In the genomic region with DNA sequence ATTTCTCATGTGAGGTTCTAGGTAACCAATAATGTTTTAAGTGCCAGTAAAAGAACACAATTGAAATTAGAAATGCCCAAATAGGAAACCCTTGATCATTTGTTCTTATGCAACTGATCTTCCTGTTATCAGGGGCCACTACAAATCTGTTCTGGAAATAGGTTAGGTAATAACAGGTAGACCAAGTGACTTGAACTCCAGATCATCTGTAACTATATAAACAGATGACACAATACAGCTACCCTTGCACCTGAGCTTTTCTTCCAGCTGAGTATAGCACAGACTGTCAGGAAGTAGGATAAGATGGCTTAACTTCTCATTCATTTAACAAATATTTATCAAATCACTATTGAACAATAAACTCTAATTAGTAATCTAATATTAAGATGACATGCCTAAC, we compare ENCODE assay signal across 1 cellular context.
TF ChIP-seq lines count a peak whose summit lies in the region.

No MANE protein-coding gene starts in this region.

TF ChIP-seq in HepG2, 621 proteins besides CTCF, POLR2A, EP300 and RAD21 (continued from another document and continues in another):
- TF ChIP-seq, protein P1, sequence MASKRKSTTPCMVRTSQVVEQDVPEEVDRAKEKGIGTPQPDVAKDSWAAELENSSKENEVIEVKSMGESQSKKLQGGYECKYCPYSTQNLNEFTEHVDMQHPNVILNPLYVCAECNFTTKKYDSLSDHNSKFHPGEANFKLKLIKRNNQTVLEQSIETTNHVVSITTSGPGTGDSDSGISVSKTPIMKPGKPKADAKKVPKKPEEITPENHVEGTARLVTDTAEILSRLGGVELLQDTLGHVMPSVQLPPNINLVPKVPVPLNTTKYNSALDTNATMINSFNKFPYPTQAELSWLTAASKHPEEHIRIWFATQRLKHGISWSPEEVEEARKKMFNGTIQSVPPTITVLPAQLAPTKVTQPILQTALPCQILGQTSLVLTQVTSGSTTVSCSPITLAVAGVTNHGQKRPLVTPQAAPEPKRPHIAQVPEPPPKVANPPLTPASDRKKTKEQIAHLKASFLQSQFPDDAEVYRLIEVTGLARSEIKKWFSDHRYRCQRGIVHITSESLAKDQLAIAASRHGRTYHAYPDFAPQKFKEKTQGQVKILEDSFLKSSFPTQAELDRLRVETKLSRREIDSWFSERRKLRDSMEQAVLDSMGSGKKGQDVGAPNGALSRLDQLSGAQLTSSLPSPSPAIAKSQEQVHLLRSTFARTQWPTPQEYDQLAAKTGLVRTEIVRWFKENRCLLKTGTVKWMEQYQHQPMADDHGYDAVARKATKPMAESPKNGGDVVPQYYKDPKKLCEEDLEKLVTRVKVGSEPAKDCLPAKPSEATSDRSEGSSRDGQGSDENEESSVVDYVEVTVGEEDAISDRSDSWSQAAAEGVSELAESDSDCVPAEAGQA (IDR thresholded peaks at IDR 0.05; ENCODE audit: low read depth): no peak
- TF ChIP-seq, protein P1 (CRISPR knock-in tag; IDR thresholded peaks at IDR 0.05; ENCODE audit: borderline replicate concordance): no peak
- TF ChIP-seq, protein P2, sequence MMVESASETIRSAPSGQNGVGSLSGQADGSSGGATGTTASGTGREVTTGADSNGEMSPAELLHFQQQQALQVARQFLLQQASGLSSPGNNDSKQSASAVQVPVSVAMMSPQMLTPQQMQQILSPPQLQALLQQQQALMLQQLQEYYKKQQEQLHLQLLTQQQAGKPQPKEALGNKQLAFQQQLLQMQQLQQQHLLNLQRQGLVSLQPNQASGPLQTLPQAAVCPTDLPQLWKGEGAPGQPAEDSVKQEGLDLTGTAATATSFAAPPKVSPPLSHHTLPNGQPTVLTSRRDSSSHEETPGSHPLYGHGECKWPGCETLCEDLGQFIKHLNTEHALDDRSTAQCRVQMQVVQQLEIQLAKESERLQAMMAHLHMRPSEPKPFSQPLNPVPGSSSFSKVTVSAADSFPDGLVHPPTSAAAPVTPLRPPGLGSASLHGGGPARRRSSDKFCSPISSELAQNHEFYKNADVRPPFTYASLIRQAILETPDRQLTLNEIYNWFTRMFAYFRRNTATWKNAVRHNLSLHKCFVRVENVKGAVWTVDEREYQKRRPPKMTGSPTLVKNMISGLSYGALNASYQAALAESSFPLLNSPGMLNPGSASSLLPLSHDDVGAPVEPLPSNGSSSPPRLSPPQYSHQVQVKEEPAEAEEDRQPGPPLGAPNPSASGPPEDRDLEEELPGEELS (CRISPR knock-in tag; IDR thresholded peaks at IDR 0.05): peak; percentile 38; the same call in 1 of the 2 replicates
- TF ChIP-seq FOXP1 (IDR thresholded peaks at IDR 0.05): no peak
- TF ChIP-seq FOXP1 (CRISPR knock-in tag; IDR thresholded peaks at IDR 0.05): peak; percentile 64
- no peak for TF ChIP-seq ATAD3A (CRISPR knock-in tag; IDR thresholded peaks at IDR 0.05)
- TF ChIP-seq, protein P3, sequence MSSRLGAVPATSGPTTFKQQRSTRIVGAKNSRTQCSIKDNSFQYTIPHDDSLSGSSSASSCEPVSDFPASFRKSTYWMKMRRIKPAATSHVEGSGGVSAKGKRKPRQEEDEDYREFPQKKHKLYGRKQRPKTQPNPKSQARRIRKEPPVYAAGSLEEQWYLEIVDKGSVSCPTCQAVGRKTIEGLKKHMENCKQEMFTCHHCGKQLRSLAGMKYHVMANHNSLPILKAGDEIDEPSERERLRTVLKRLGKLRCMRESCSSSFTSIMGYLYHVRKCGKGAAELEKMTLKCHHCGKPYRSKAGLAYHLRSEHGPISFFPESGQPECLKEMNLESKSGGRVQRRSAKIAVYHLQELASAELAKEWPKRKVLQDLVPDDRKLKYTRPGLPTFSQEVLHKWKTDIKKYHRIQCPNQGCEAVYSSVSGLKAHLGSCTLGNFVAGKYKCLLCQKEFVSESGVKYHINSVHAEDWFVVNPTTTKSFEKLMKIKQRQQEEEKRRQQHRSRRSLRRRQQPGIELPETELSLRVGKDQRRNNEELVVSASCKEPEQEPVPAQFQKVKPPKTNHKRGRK (CRISPR knock-in tag; IDR thresholded peaks at IDR 0.05): no peak
- TF ChIP-seq GATAD2A (CRISPR knock-in tag; IDR thresholded peaks at IDR 0.05): peak; percentile 67; the same call in 1 of the 2 replicates
- TF ChIP-seq, protein P4, sequence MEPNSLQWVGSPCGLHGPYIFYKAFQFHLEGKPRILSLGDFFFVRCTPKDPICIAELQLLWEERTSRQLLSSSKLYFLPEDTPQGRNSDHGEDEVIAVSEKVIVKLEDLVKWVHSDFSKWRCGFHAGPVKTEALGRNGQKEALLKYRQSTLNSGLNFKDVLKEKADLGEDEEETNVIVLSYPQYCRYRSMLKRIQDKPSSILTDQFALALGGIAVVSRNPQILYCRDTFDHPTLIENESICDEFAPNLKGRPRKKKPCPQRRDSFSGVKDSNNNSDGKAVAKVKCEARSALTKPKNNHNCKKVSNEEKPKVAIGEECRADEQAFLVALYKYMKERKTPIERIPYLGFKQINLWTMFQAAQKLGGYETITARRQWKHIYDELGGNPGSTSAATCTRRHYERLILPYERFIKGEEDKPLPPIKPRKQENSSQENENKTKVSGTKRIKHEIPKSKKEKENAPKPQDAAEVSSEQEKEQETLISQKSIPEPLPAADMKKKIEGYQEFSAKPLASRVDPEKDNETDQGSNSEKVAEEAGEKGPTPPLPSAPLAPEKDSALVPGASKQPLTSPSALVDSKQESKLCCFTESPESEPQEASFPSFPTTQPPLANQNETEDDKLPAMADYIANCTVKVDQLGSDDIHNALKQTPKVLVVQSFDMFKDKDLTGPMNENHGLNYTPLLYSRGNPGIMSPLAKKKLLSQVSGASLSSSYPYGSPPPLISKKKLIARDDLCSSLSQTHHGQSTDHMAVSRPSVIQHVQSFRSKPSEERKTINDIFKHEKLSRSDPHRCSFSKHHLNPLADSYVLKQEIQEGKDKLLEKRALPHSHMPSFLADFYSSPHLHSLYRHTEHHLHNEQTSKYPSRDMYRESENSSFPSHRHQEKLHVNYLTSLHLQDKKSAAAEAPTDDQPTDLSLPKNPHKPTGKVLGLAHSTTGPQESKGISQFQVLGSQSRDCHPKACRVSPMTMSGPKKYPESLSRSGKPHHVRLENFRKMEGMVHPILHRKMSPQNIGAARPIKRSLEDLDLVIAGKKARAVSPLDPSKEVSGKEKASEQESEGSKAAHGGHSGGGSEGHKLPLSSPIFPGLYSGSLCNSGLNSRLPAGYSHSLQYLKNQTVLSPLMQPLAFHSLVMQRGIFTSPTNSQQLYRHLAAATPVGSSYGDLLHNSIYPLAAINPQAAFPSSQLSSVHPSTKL (CRISPR knock-in tag; IDR thresholded peaks at IDR 0.05): peak; percentile 83
- peak; percentile 23; the same call in 1 of the 2 replicates for TF ChIP-seq NR2C2 (CRISPR knock-in tag; IDR thresholded peaks at IDR 0.05; ENCODE audit: borderline replicate concordance)
- no peak for TF ChIP-seq CREB1 (IDR thresholded peaks at IDR 0.05)
- TF ChIP-seq CREB1 (CRISPR knock-in tag; IDR thresholded peaks at IDR 0.05): peak; percentile 33; the same call in 1 of the 2 replicates
- no peak for TF ChIP-seq EED (CRISPR knock-in tag; IDR thresholded peaks at IDR 0.05)
- no peak for TF ChIP-seq SUZ12 (IDR thresholded peaks at IDR 0.05; ENCODE audit: low read depth, low read length)
- peak; percentile 53; the same call in 1 of the 2 replicates for TF ChIP-seq MED1 (CRISPR knock-in tag; IDR thresholded peaks at IDR 0.05)
- TF ChIP-seq ZFP37 (CRISPR knock-in tag; IDR thresholded peaks at IDR 0.05; ENCODE audit: borderline replicate concordance): no peak
- TF ChIP-seq, protein P5, sequence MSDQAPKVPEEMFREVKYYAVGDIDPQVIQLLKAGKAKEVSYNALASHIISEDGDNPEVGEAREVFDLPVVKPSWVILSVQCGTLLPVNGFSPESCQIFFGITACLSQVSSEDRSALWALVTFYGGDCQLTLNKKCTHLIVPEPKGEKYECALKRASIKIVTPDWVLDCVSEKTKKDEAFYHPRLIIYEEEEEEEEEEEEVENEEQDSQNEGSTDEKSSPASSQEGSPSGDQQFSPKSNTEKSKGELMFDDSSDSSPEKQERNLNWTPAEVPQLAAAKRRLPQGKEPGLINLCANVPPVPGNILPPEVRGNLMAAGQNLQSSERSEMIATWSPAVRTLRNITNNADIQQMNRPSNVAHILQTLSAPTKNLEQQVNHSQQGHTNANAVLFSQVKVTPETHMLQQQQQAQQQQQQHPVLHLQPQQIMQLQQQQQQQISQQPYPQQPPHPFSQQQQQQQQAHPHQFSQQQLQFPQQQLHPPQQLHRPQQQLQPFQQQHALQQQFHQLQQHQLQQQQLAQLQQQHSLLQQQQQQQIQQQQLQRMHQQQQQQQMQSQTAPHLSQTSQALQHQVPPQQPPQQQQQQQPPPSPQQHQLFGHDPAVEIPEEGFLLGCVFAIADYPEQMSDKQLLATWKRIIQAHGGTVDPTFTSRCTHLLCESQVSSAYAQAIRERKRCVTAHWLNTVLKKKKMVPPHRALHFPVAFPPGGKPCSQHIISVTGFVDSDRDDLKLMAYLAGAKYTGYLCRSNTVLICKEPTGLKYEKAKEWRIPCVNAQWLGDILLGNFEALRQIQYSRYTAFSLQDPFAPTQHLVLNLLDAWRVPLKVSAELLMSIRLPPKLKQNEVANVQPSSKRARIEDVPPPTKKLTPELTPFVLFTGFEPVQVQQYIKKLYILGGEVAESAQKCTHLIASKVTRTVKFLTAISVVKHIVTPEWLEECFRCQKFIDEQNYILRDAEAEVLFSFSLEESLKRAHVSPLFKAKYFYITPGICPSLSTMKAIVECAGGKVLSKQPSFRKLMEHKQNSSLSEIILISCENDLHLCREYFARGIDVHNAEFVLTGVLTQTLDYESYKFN (CRISPR knock-in tag; conservative IDR thresholded peaks at IDR 0.05): peak; percentile 48
- TF ChIP-seq, protein P6, sequence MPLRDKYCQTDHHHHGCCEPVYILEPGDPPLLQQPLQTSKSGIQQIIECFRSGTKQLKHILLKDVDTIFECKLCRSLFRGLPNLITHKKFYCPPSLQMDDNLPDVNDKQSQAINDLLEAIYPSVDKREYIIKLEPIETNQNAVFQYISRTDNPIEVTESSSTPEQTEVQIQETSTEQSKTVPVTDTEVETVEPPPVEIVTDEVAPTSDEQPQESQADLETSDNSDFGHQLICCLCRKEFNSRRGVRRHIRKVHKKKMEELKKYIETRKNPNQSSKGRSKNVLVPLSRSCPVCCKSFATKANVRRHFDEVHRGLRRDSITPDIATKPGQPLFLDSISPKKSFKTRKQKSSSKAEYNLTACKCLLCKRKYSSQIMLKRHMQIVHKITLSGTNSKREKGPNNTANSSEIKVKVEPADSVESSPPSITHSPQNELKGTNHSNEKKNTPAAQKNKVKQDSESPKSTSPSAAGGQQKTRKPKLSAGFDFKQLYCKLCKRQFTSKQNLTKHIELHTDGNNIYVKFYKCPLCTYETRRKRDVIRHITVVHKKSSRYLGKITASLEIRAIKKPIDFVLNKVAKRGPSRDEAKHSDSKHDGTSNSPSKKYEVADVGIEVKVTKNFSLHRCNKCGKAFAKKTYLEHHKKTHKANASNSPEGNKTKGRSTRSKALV (CRISPR knock-in tag; IDR thresholded peaks at IDR 0.05): 0 out of 2 replicates have a peak, but pooled peaks have one; percentile 16
- TF ChIP-seq, protein P7, sequence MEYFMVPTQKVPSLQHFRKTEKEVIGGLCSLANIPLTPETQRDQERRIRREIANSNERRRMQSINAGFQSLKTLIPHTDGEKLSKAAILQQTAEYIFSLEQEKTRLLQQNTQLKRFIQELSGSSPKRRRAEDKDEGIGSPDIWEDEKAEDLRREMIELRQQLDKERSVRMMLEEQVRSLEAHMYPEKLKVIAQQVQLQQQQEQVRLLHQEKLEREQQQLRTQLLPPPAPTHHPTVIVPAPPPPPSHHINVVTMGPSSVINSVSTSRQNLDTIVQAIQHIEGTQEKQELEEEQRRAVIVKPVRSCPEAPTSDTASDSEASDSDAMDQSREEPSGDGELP (IDR thresholded peaks at IDR 0.05; ENCODE audit: borderline replicate concordance, low read depth): peak; percentile 91
- TF ChIP-seq, protein P8, sequence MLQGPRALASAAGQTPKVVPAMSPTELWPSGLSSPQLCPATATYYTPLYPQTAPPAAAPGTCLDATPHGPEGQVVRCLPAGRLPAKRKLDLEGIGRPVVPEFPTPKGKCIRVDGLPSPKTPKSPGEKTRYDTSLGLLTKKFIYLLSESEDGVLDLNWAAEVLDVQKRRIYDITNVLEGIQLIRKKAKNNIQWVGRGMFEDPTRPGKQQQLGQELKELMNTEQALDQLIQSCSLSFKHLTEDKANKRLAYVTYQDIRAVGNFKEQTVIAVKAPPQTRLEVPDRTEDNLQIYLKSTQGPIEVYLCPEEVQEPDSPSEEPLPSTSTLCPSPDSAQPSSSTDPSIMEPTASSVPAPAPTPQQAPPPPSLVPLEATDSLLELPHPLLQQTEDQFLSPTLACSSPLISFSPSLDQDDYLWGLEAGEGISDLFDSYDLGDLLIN (CRISPR knock-in tag; IDR thresholded peaks at IDR 0.05; ENCODE audit: borderline replicate concordance): no peak
- TF ChIP-seq, protein P9, sequence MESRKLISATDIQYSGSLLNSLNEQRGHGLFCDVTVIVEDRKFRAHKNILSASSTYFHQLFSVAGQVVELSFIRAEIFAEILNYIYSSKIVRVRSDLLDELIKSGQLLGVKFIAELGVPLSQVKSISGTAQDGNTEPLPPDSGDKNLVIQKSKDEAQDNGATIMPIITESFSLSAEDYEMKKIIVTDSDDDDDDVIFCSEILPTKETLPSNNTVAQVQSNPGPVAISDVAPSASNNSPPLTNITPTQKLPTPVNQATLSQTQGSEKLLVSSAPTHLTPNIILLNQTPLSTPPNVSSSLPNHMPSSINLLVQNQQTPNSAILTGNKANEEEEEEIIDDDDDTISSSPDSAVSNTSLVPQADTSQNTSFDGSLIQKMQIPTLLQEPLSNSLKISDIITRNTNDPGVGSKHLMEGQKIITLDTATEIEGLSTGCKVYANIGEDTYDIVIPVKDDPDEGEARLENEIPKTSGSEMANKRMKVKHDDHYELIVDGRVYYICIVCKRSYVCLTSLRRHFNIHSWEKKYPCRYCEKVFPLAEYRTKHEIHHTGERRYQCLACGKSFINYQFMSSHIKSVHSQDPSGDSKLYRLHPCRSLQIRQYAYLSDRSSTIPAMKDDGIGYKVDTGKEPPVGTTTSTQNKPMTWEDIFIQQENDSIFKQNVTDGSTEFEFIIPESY (CRISPR knock-in tag; IDR thresholded peaks at IDR 0.05): no peak
- TF ChIP-seq RARA (CRISPR knock-in tag; IDR thresholded peaks at IDR 0.05): peak; percentile 83
- TF ChIP-seq CREM (IDR thresholded peaks at IDR 0.05): no peak
- TF ChIP-seq CREM (CRISPR knock-in tag; IDR thresholded peaks at IDR 0.05): no peak
- TF ChIP-seq MEIS1 (CRISPR knock-in tag; IDR thresholded peaks at IDR 0.05; ENCODE audit: borderline replicate concordance): no peak
- TF ChIP-seq SALL1 (CRISPR knock-in tag; IDR thresholded peaks at IDR 0.05): peak; percentile 17; the same call in 1 of the 2 replicates
